15 cellular contexts compared by ENCODE assay signal in genomic region chr2:201699384-201699783, GRCh38. TPM values are rescaled to one million over a fixed set of nuclear protein-coding genes. Genes with fewer than 3 reads are reported as not detected.
DNase-seq lines count a peak whose midpoint lies in the region; ATAC-seq and TF ChIP-seq lines count a peak whose summit lies in the region.
"Had no signal": no experiment of that assay in that cellular context is flagged by ENCODE, and none has a peak within 500 bp of the region (broad histone marks: within the 10 kb centered on the region; RNA-seq: fewer than 3 reads in every experiment).

No MANE protein-coding gene starts in this region.

- DNase-seq in HCT116 (ENCODE audit: low read depth, low spot score) (no peak), iris pigment epithelial cell (ENCODE audit: low read depth) (peak; percentile 12), uterus (no peak), KG1 (lab: John Stamatoyannopoulos, UW) (no peak), cardiac septum (ENCODE audit: low spot score) (no peak)
- DNase-seq: activated B cell treated with CpG ODN at 0.5 μM for 24 hours, glutamatergic neuron, NCI-H187, occipital lobe, right lobe of liver had no signal

- no peaks in the 10 kb centered on the region for H3K9me2 ChIP-seq in HCT116 (ENCODE audit: insufficient read depth)

- H4K20me1 ChIP-seq in HCT116 (ENCODE audit: insufficient read depth), result no peaks in the 10 kb centered on the region
- H4K20me1 ChIP-seq: BLaER1 treated with 17β-estradiol and CSF1 and Interleukin-3, amounts not matched to agents 10 nM and 100 nM had no signal

- peaks cover 41% of the 10 kb centered on the region for H3K36me3 Mint-ChIP-seq in stimulated activated memory B cell treated with anti-CD40 and anti-IgM and Interleukin-4, amounts not matched to agents 10 μg/mL and 1 μg/mL and 100 μg/mL, for 72 hours

- H3K4me1 Mint-ChIP-seq in stimulated activated memory B cell treated with anti-CD40 and anti-IgM and Interleukin-4, amounts not matched to agents 10 μg/mL and 1 μg/mL and 100 μg/mL, for 72 hours, result no peaks in the 10 kb centered on the region
- H3K4me1 Mint-ChIP-seq: activated B cell treated with CpG ODN at 0.5 μM for 24 hours had no signal

- BruUV-seq in HCT116 (replicated peaks; lab: Mats Ljungman, UMichigan), result no TSS peak

- no peak for ATAC-seq in HCT116
- no peak for ATAC-seq in stimulated activated memory B cell treated with anti-CD40 and anti-IgM and Interleukin-4, amounts not matched to agents 10 μg/mL and 1 μg/mL and 100 μg/mL, for 72 hours
- ATAC-seq: HepG2, right lobe of liver had no signal

- no peak overlapping the region for H3K9ac ChIP-seq in HCT116 (ENCODE audit: low read length)
- H3K9ac ChIP-seq: BLaER1 treated with 17β-estradiol and CSF1 and Interleukin-3, amounts not matched to agents 10 nM and 100 nM had no signal

- H3K79me2 ChIP-seq in HCT116 (ENCODE audit: insufficient read depth, low read length), result no peaks in the 10 kb centered on the region

- H3K9me3 Mint-ChIP-seq in stimulated activated memory B cell treated with anti-CD40 and anti-IgM and Interleukin-4, amounts not matched to agents 10 μg/mL and 1 μg/mL and 100 μg/mL, for 72 hours, result no peaks in the 10 kb centered on the region
- H3K9me3 Mint-ChIP-seq: activated B cell treated with CpG ODN at 0.5 μM for 24 hours; T-helper 1 cell treated with Interleukin-12 subunit alpha and Interleukin-12 subunit beta and Interleukin-4 antibody, amounts not matched to agents 30 μg/mL and 1 μg/mL, for 36 hours had no signal

- intact Hi-C loops in HCT116 (cut with micrococcal nuclease) (no loop called here), uterus (cut with DNase I; ENCODE audit: low total_unique reads) (no loop called here), cardiac septum (cut with DNase I) (no loop called here)

- no peaks in the 10 kb centered on the region for H3K27me3 Mint-ChIP-seq in stimulated activated memory B cell treated with anti-CD40 and anti-IgM and Interleukin-4, amounts not matched to agents 10 μg/mL and 1 μg/mL and 100 μg/mL, for 72 hours
- H3K27me3 Mint-ChIP-seq: activated B cell treated with CpG ODN at 0.5 μM for 24 hours had no signal

- RAD21 ChIA-PET in HCT116 (lab: Charles Lee; ENCODE audit: low non-redundant PET in 1 of 2, low total read pairs in 2 of 2, uncharacterized antibody in 2 of 2, unreplicated experiment in 2 of 2), result no interaction called here

- TF ChIP-seq RAD21 in HCT116 (IDR thresholded peaks at IDR 0.05; ENCODE audit: low read depth), result no peak

- peak overlapping the region; percentile 54; the same call in 1 of the 2 replicates for H3K4me2 ChIP-seq in HCT116 (ENCODE audit: low read length)
- H3K4me2 ChIP-seq: BLaER1 treated with 17β-estradiol and CSF1 and Interleukin-3, amounts not matched to agents 10 nM and 100 nM had no signal

- H3K27me3 ChIP-seq in HCT116 (ENCODE audit: insufficient read depth, low read length) (no peaks in the 10 kb centered on the region), uterus (no peaks in the 10 kb centered on the region)
- H3K27me3 ChIP-seq: BLaER1 treated with 17β-estradiol and CSF1 and Interleukin-3, amounts not matched to agents 10 nM and 100 nM; right lobe of liver had no signal

- CTCF ChIA-PET in HCT116 (lab: Charles Lee), result no interaction called here

- peaks cover 0 to 12% of the 10 kb centered on the region in 2 experiments; a peak in 1 of 4 replicates for H3K36me3 ChIP-seq in HCT116 (ENCODE audit: control insufficient read depth in 1 of 2, insufficient read depth in 2 of 2, low read length in 2 of 2)
- no peaks in the 10 kb centered on the region for H3K36me3 ChIP-seq in uterus

- POLR2A ChIA-PET in HCT116 (lab: Charles Lee), result no interaction called here

- no peak overlapping the region for H3K27ac ChIP-seq in HCT116 (ENCODE audit: low read depth, low read length)
- peak overlapping the region; percentile 91 for H3K27ac ChIP-seq in VCaP
- H3K27ac ChIP-seq in uterus, result peak overlapping the region; percentile 50 to 58
- H3K27ac ChIP-seq: BLaER1 treated with 17β-estradiol and CSF1 and Interleukin-3, amounts not matched to agents 10 nM and 100 nM; right lobe of liver had no signal

- TF ChIP-seq CTCF in HCT116 (IDR thresholded peaks at IDR 0.05 in 2 of 3, conservative IDR thresholded peaks at IDR 0.05 in 1 of 3; ENCODE audit: borderline replicate concordance in 1 of 3, insufficient read depth in 1 of 3, low read depth in 2 of 3, low read length in 2 of 3), result no peak
- TF ChIP-seq CTCF in VCaP (conservative IDR thresholded peaks at IDR 0.05), result no peak
- TF ChIP-seq CTCF in uterus (IDR thresholded peaks at IDR 0.05), result no peak

- H3K4me1 ChIP-seq in HCT116 (ENCODE audit: control insufficient read depth in 1 of 2, insufficient read depth in 2 of 2, low read length in 2 of 2) (peaks cover 10 to 32% of the 10 kb centered on the region in 2 experiments; a peak in 3 of 4 replicates), uterus (peaks cover 0 to 4% of the 10 kb centered on the region in 2 donors)
- H3K4me1 ChIP-seq: right lobe of liver had no signal

- TF ChIP-seq POLR2A in HCT116 (IDR thresholded peaks at IDR 0.05; ENCODE audit: borderline replicate concordance, extremely low read depth, insufficient read depth, insufficient read length), result no peak
- TF ChIP-seq POLR2A in uterus (IDR thresholded peaks at IDR 0.05), result no peak

- H3K4me3 ChIP-seq in HCT116 (replicated peaks in 1 of 2; ENCODE audit: low read depth in 1 of 2, low read length in 2 of 2) (no peak overlapping the region), uterus (no peak overlapping the region)
- H3K4me3 ChIP-seq: BLaER1 treated with 17β-estradiol and CSF1 and Interleukin-3, amounts not matched to agents 10 nM and 100 nM; right lobe of liver had no signal

- no peak overlapping the region for H3K4me3 Mint-ChIP-seq in stimulated activated memory B cell treated with anti-CD40 and anti-IgM and Interleukin-4, amounts not matched to agents 10 μg/mL and 1 μg/mL and 100 μg/mL, for 72 hours
- H3K4me3 Mint-ChIP-seq: activated B cell treated with CpG ODN at 0.5 μM for 24 hours; T-helper 1 cell treated with Interleukin-12 subunit alpha and Interleukin-12 subunit beta and Interleukin-4 antibody, amounts not matched to agents 30 μg/mL and 1 μg/mL, for 36 hours had no signal

- no peaks in the 10 kb centered on the region for H3K9me3 ChIP-seq in HCT116 (ENCODE audit: control insufficient read depth in 1 of 2, insufficient read depth in 1 of 2, low read depth in 1 of 2, low read length in 2 of 2)
- no peaks in the 10 kb centered on the region for H3K9me3 ChIP-seq in uterus
- H3K9me3 ChIP-seq: BLaER1 treated with 17β-estradiol and CSF1 and Interleukin-3, amounts not matched to agents 10 nM and 100 nM; right lobe of liver had no signal

- no peak overlapping the region for H2AFZ ChIP-seq in HCT116 (ENCODE audit: low read depth, low read length, poor library complexity, severe bottlenecking)

- no peak overlapping the region for H3K27ac Mint-ChIP-seq in stimulated activated memory B cell treated with anti-CD40 and anti-IgM and Interleukin-4, amounts not matched to agents 10 μg/mL and 1 μg/mL and 100 μg/mL, for 72 hours
- H3K27ac Mint-ChIP-seq: activated B cell treated with CpG ODN at 0.5 μM for 24 hours; T-helper 1 cell treated with Interleukin-12 subunit alpha and Interleukin-12 subunit beta and Interleukin-4 antibody, amounts not matched to agents 30 μg/mL and 1 μg/mL, for 36 hours had no signal

TF ChIP-seq in HCT116, 20 proteins besides CTCF, POLR2A, EP300 and RAD21 (continues in another document):
- no peak for TF ChIP-seq EZH2phosphoT487 (IDR thresholded peaks at IDR 0.05; ENCODE audit: borderline replicate concordance)
- TF ChIP-seq REST (IDR thresholded peaks at IDR 0.05; ENCODE audit: low read depth), result no peak
- no peak for TF ChIP-seq EGR1 (IDR thresholded peaks at IDR 0.05; ENCODE audit: low read depth)
- TF ChIP-seq SIN3A (IDR thresholded peaks at IDR 0.05; ENCODE audit: low read depth), result no peak
- no peak for TF ChIP-seq MAX (IDR thresholded peaks at IDR 0.05)
- TF ChIP-seq ELF1 (IDR thresholded peaks at IDR 0.05; ENCODE audit: borderline replicate concordance, low read depth), result no peak
- TF ChIP-seq EZH2 (IDR thresholded peaks at IDR 0.05), result no peak
- no peak for TF ChIP-seq SRF (IDR thresholded peaks at IDR 0.05; ENCODE audit: low read depth)
- TF ChIP-seq CEBPB (IDR thresholded peaks at IDR 0.05; ENCODE audit: low read depth), result no peak
- no peak for TF ChIP-seq SP1 (IDR thresholded peaks at IDR 0.05; ENCODE audit: low read depth)
- no peak for TF ChIP-seq TCF7L2 (IDR thresholded peaks at IDR 0.05; ENCODE audit: borderline replicate concordance, extremely low read depth, insufficient read depth, insufficient read length)

RNA-seq across cellular contexts. Expression of gene MPP4, which starts 0.9 kb away (rescaled TPM):
- total RNA-seq in HCT116 (2021; ENCODE audit: unreplicated experiment), result 0.32 TPM
- polyA plus RNA-seq in HCT116 (2012), result not detected in 2 replicates
- total RNA-seq in uterus, result under 1 TPM in 2 of 4 donors, not detected in 2; 0.24 to 0.97 TPM
- not detected for total RNA-seq in cardiac septum
- total RNA-seq: activated B cell treated with CpG ODN at 0.5 μM for 24 hours, HepG2 had no signal
- polyA plus RNA-seq: HepG2 had no signal

RNA-seq across cellular contexts. Expression of gene TMEM237, which starts 56.1 kb away (rescaled TPM):
- total RNA-seq in HCT116 (2021; ENCODE audit: unreplicated experiment) (29.4 TPM), uterus (10 to 100 TPM in 3 of 4 donors, 1 to 10 TPM in 1; 7.2 to 52.1 (median 26.0) TPM), cardiac septum (17.0 TPM)
- 11.1 and 14.3 TPM in 2 replicates for polyA plus RNA-seq in HCT116 (2012)
